ENCODE assay signal across 22 cellular contexts in the genomic region with DNA sequence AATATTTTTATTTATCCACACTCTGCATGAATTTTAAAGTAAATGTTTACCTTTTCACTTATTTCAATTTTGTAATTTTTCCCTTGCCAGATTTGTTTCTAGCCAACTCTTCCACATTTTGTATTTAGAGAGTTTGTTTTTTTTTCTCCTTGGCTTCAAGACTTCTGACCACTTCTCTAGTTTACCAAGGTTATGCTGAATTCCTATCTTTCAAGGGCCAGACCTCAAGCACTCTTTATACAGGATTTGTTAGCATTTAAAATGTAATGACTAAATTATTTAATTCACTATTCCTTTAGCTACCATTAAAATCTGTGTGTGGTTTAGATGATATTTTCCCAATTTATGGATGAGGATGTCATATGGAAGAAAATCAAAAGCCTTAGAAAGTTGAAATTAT. TPM values are rescaled to one million over a fixed set of nuclear protein-coding genes. Genes with fewer than 3 reads are reported as not detected.
DNase-seq lines count a peak whose midpoint lies in the region; ATAC-seq and TF ChIP-seq lines count a peak whose summit lies in the region.
"Had no signal": no experiment of that assay in that cellular context is flagged by ENCODE, and none has a peak within 500 bp of the region (broad histone marks: within the 10 kb centered on the region; RNA-seq: fewer than 3 reads in every experiment).

No MANE protein-coding gene starts in this region.

- no peaks in the 10 kb centered on the region for H3K9me2 ChIP-seq in OCI-LY1 (ENCODE audit: low read depth, low read length)

- H3K36me3 Mint-ChIP-seq in naive B cell = peaks cover 14 to 21% of the 10 kb centered on the region in 2 donors
- H3K36me3 Mint-ChIP-seq: CD4-positive, alpha-beta memory T cell had no signal

- H3K79me2 ChIP-seq in OCI-LY1 (ENCODE audit: insufficient read depth, low read length) = peaks cover 16% of the 10 kb centered on the region

- peak overlapping the region; percentile 49 for H3K4me2 ChIP-seq in OCI-LY1 (ENCODE audit: low read length)
- H3K4me2 ChIP-seq: GM23338 had no signal

- ATAC-seq in naive B cell (ENCODE audit: low read depth in 2 of 2) (no peak), thoracic aorta (ENCODE audit: insufficient number of reproducible peaks, low FRiP score, low read depth) (no peak), HG02759 (IDR thresholded peaks at IDR 0.05; ENCODE audit: unreplicated experiment) (no peak)
- ATAC-seq: GM23338 had no signal

- peak overlapping the region; percentile 34 to 94 (median 83) for H3K27ac Mint-ChIP-seq in naive B cell
- H3K27ac Mint-ChIP-seq: CD4-positive, alpha-beta memory T cell; GM23338 had no signal

- no peak overlapping the region for H2AFZ ChIP-seq in OCI-LY1 (ENCODE audit: low read length)
- H2AFZ ChIP-seq: GM23338 had no signal

- H3K27me3 ChIP-seq in OCI-LY1 (ENCODE audit: insufficient read depth, low read length) = no peaks in the 10 kb centered on the region
- no peaks in the 10 kb centered on the region for H3K27me3 ChIP-seq in thoracic aorta (replicated peaks; ENCODE audit: insufficient read depth)
- H3K27me3 ChIP-seq: BLaER1, SJCRH30 had no signal

- H3K4me3 ChIP-seq in OCI-LY1 (ENCODE audit: low read depth, low read length, poor library complexity, severe bottlenecking) (peak overlapping the region; percentile 3), coronary artery (no peak overlapping the region), thoracic aorta (no peak overlapping the region)
- H3K4me3 ChIP-seq: BLaER1, GM23338, SJCRH30 had no signal

- no peaks in the 10 kb centered on the region for H3K9me3 Mint-ChIP-seq in naive B cell
- H3K9me3 Mint-ChIP-seq: GM23338, IgD-negative memory B cell had no signal

- H3K4me3 Mint-ChIP-seq in naive B cell = peak overlapping the region in 1 of 8 donors; percentile 14
- H3K4me3 Mint-ChIP-seq: CD4-positive, alpha-beta memory T cell; GM23338 had no signal

- H3K36me3 ChIP-seq in OCI-LY1 (ENCODE audit: insufficient read depth, low read length) = no peaks in the 10 kb centered on the region; the same call in 1 of the 2 replicates
- no peaks in the 10 kb centered on the region for H3K36me3 ChIP-seq in thoracic aorta

- H3K9ac ChIP-seq in OCI-LY1 (ENCODE audit: low read length) = peak overlapping the region; percentile 3; the same call in 1 of the 2 replicates
- H3K9ac ChIP-seq: BLaER1 had no signal

- H4K20me1 ChIP-seq in OCI-LY1 (ENCODE audit: insufficient read depth, low read length) = no peaks in the 10 kb centered on the region

- DNase-seq in coronary artery (ENCODE audit: low spot score) = no peak
- DNase-seq in naive B cell = no peak
- no peak for DNase-seq in thoracic aorta (ENCODE audit: low spot score)
- no peak for DNase-seq in posterior cingulate gyrus
- DNase-seq in NCI-H1930 (lab: John Stamatoyannopoulos, UW) = no peak
- DNase-seq: Caco-2; CD4-positive, alpha-beta memory T cell; DND-41; HCEC 1CT; MV-4-11; NCI-H1105 treated with DMSO at 0.1 percent for 48 hours; NCI-H1694; NCI-H2081 treated with DMSO at 0.1 percent for 48 hours; NCI-H2171 treated with DMSO at 0.1 percent for 48 hours; NCI-H524 treated with DMSO at 0.1 percent for 48 hours; OCI-M1; SJCRH30 had no signal

- H3K27me3 Mint-ChIP-seq in naive B cell = no peaks in the 10 kb centered on the region
- H3K27me3 Mint-ChIP-seq: CD4-positive, alpha-beta memory T cell; IgD-negative memory B cell had no signal

- intact Hi-C loops in posterior cingulate gyrus (cut with DNase I) = no loop called here

- no peaks in the 10 kb centered on the region for H3K9me3 ChIP-seq in OCI-LY1 (ENCODE audit: low read length)
- H3K9me3 ChIP-seq in thoracic aorta = no peaks in the 10 kb centered on the region
- H3K9me3 ChIP-seq: BLaER1, Caco-2, SJCRH30 had no signal

- TF ChIP-seq CTCF in OCI-LY1 (IDR thresholded peaks at IDR 0.05; ENCODE audit: low read length) = no peak
- TF ChIP-seq CTCF in coronary artery (IDR thresholded peaks at IDR 0.05) = no peak
- TF ChIP-seq CTCF in thoracic aorta (IDR thresholded peaks at IDR 0.05) = no peak

- H3K27ac ChIP-seq in OCI-LY1 (ENCODE audit: low read depth, low read length, poor library complexity, severe bottlenecking) (peak overlapping the region; percentile 85), coronary artery (peak overlapping the region; percentile 12 to 45), thoracic aorta (peak overlapping the region; percentile 17 to 47)
- H3K27ac ChIP-seq: SJCRH30 had no signal

- H3K4me1 ChIP-seq in OCI-LY1 (ENCODE audit: insufficient read depth, low read length, severe bottlenecking) (peaks cover 81% of the 10 kb centered on the region), thoracic aorta (ENCODE audit: control insufficient read depth in 1 of 2, low read depth in 2 of 2) (peaks cover 35 to 82% of the 10 kb centered on the region in 2 donors)
- H3K4me1 ChIP-seq: Caco-2, SJCRH30 had no signal

- peaks cover 34 to 74% (median 47%) of the 10 kb centered on the region in 3 donors for H3K4me1 Mint-ChIP-seq in naive B cell
- H3K4me1 Mint-ChIP-seq: CD4-positive, alpha-beta memory T cell had no signal

- peaks cover 7% of the 10 kb centered on the region; the same call in 1 of the 2 replicates for H3F3A ChIP-seq in OCI-LY1 (ENCODE audit: insufficient read depth, low read length)

RNA-seq across cellular contexts. Expression of gene MEF2C, which starts 42.5 kb away (rescaled TPM):
- 100 to 1,000 TPM; 402 to 547 (median 433) TPM for polyA plus RNA-seq in naive B cell (ENCODE audit: low read depth in 6 of 6)
- 100 to 1,000 TPM in 1 of 2 donors, 10 to 100 TPM in 1; 94.0 to 104 TPM for total RNA-seq in thoracic aorta

Comparison
In these comparisons a context has a peak if more than half of its experiments do, and no peak if none do; other contexts are left out.
1. H3K27ac ChIP-seq: peak in every context shown above with its lines; median percentile 85 in OCI-LY1; 32 in thoracic aorta; 28 in coronary artery.